ENCODE assay signal across 13 cellular contexts in the genomic region with DNA sequence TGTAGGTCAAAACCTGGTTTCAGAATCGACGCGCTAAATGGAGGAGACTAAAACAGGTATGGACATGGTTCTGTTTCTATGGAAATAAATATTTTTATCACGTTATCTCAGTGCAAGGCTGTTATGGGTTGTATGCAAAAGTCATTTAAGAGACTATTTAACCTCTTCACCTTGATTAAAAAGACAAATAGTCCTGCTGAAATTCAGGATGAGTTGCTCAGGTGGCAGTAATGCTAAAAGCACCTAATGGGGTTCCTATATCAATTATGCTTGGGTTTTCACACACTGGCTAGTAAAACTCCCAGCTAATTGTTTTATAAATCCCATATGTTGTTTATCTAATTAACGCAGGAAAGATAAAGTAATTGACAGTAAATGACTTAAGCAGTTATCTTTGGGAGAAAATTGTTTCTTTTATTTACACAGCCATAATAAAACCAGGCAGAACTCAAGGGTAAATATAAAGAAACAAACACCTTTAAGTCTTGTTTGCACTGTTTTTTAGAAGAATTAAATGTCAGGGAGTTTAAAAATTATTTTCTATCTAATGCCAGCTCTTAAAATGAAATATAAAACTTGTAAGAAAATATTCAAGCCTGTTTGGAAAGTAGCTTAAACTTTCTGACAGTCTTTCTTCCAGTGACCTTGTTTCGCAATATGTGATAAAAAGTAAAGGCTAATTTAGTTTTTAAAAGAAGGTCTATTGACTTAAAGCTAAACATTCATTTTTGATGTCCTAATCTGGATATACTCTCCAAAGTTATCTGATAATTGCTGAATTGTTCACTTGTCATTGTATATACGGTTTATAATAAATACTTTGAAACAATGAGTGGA. TPM values are rescaled to one million over a fixed set of nuclear protein-coding genes. Genes with fewer than 3 reads are reported as not detected.
DNase-seq lines count a peak whose midpoint lies in the region; ATAC-seq and TF ChIP-seq lines count a peak whose summit lies in the region.
"Had no signal": no experiment of that assay in that cellular context is flagged by ENCODE, and none has a peak within 500 bp of the region (broad histone marks: within the 10 kb centered on the region; RNA-seq: fewer than 3 reads in every experiment).

No MANE protein-coding gene starts in this region.

- H3K4me1 ChIP-seq in liver (ENCODE audit: control insufficient read depth in 4 of 4, insufficient read depth in 4 of 4, low read length in 3 of 4) (peaks cover 8 to 52% (median 35%) of the 10 kb centered on the region in 4 donors), thoracic aorta (ENCODE audit: control insufficient read depth in 1 of 2, low read depth in 2 of 2) (peaks cover 0 to 9% of the 10 kb centered on the region in 2 donors)

- H3K27ac ChIP-seq in liver (ENCODE audit: low read depth in 1 of 2, low read length in 2 of 2) (peak overlapping the region; percentile 85 to 97), thoracic aorta (no peak overlapping the region)
- H3K27ac ChIP-seq: C4-2B had no signal

- H3K4me1 Mint-ChIP-seq in activated naive CD4-positive, alpha-beta T cell treated with anti-CD3 and anti-CD28 coated beads, Interleukin-2, amount 50 U/mL, for 24 hours = peaks cover 27% of the 10 kb centered on the region
- peaks cover 25% of the 10 kb centered on the region for H3K4me1 Mint-ChIP-seq in activated T-helper 1 cell treated with anti-CD3 and anti-CD28 coated beads, Interleukin-12 subunit alpha, Interleukin-12 subunit beta, Interleukin-2, Interleukin-4 antibody, amounts not matched to agents 30 ng/mL and 10 ng/mL and 1 ng/mL, durations not matched to agents 14 hours and 24 hours and 36 hours (ENCODE audit: low read depth)

- H3K4me3 ChIP-seq in liver (ENCODE audit: low read depth in 1 of 3, low read length in 3 of 3) (peak overlapping the region; percentile 51 to 100 (median 91)), thoracic aorta (peak overlapping the region; percentile 90)

- H3K9ac ChIP-seq in liver (ENCODE audit: low read depth in 1 of 2, low read length in 2 of 2) = peak overlapping the region; percentile 52 to 92

- H3K36me3 ChIP-seq in liver (ENCODE audit: control insufficient read depth in 4 of 4, insufficient read depth in 3 of 4, low read depth in 1 of 4, low read length in 3 of 4) (peaks cover 0 to 15% (median 3%) of the 10 kb centered on the region in 4 donors), thoracic aorta (no peaks in the 10 kb centered on the region)

- no peak for DNase-seq in activated naive CD4-positive, alpha-beta T cell treated with anti-CD3 and anti-CD28 coated beads, Interleukin-2, amount 50 U/mL, for 16 hours
- no peak for DNase-seq in activated T-helper 1 cell treated with anti-CD3 and anti-CD28 coated beads, Interleukin-12 subunit alpha, Interleukin-12 subunit beta, Interleukin-2, Interleukin-4 antibody, amounts not matched to agents 30 ng/mL and 10 ng/mL and 1 ng/mL, durations not matched to agents 14 hours and 24 hours and 36 hours (ENCODE audit: low spot score)
- DNase-seq in thoracic aorta (ENCODE audit: low spot score) = no peak
- no peak for DNase-seq in COLO829 (ENCODE audit: low spot score)
- no peak for DNase-seq in stimulated activated CD4-positive, alpha-beta T cell treated with anti-CD3 and anti-CD28 coated beads, Interleukin-1b, Interleukin-23, amount 100 ng/mL, for 48 hours
- DNase-seq: activated CD4-positive, alpha-beta T cell treated with anti-CD3 and anti-CD28 coated beads, Interleukin-2, amount 10 ng/mL, durations not matched to agents 7 days and 5 days; NCI-H1048 had no signal

- H3K27me3 Mint-ChIP-seq in activated naive CD4-positive, alpha-beta T cell treated with anti-CD3 and anti-CD28 coated beads, Interleukin-2, amount 50 U/mL, for 24 hours = peaks cover 51% of the 10 kb centered on the region
- peaks cover 71% of the 10 kb centered on the region for H3K27me3 Mint-ChIP-seq in activated T-helper 1 cell treated with anti-CD3 and anti-CD28 coated beads, Interleukin-12 subunit alpha, Interleukin-12 subunit beta, Interleukin-2, Interleukin-4 antibody, amounts not matched to agents 30 ng/mL and 10 ng/mL and 1 ng/mL, durations not matched to agents 14 hours and 24 hours and 36 hours (ENCODE audit: insufficient read depth)

- H3K9me3 ChIP-seq in liver (ENCODE audit: control insufficient read depth in 4 of 4, low read length in 3 of 4) (no peaks in the 10 kb centered on the region), thoracic aorta (no peaks in the 10 kb centered on the region)
- H3K9me3 ChIP-seq: gastroesophageal sphincter had no signal

- intact Hi-C loops in activated T-helper 1 cell treated with anti-CD3 and anti-CD28 coated beads, Interleukin-12 subunit alpha, Interleukin-12 subunit beta, Interleukin-2, Interleukin-4 antibody, amounts not matched to agents 30 ng/mL and 10 ng/mL and 1 ng/mL, durations not matched to agents 14 hours and 24 hours and 36 hours (cut with micrococcal nuclease) = loop anchor here (2.0 to 10.0 kb wide), 3 partner anchors 192 to 804 kb away; a partner anchor contains a TSS

- WGBS in liver = 17% methylated on average over 7 of the region's 7 CpGs

- TF ChIP-seq CTCF in liver (IDR thresholded peaks at IDR 0.05; ENCODE audit: low read depth, low read length, missing input control) = no peak
- TF ChIP-seq CTCF in thoracic aorta (IDR thresholded peaks at IDR 0.05) = no peak

- H3K4me3 Mint-ChIP-seq in activated naive CD4-positive, alpha-beta T cell treated with anti-CD3 and anti-CD28 coated beads, Interleukin-2, amount 50 U/mL, for 24 hours = peak overlapping the region; percentile 26
- H3K4me3 Mint-ChIP-seq in activated T-helper 1 cell treated with anti-CD3 and anti-CD28 coated beads, Interleukin-12 subunit alpha, Interleukin-12 subunit beta, Interleukin-2, Interleukin-4 antibody, amounts not matched to agents 30 ng/mL and 10 ng/mL and 1 ng/mL, durations not matched to agents 14 hours and 24 hours and 36 hours = peak overlapping the region; percentile 34
- H3K4me3 Mint-ChIP-seq: nephron progenitor cell had no signal

- H3K36me3 Mint-ChIP-seq in activated naive CD4-positive, alpha-beta T cell treated with anti-CD3 and anti-CD28 coated beads, Interleukin-2, amount 50 U/mL, for 24 hours = no peaks in the 10 kb centered on the region
- no peaks in the 10 kb centered on the region for H3K36me3 Mint-ChIP-seq in activated T-helper 1 cell treated with anti-CD3 and anti-CD28 coated beads, Interleukin-12 subunit alpha, Interleukin-12 subunit beta, Interleukin-2, Interleukin-4 antibody, amounts not matched to agents 30 ng/mL and 10 ng/mL and 1 ng/mL, durations not matched to agents 14 hours and 24 hours and 36 hours (ENCODE audit: low read depth)

- ATAC-seq in thoracic aorta (ENCODE audit: insufficient number of reproducible peaks, low FRiP score, low read depth) (no peak), HG02763 (IDR thresholded peaks at IDR 0.05; ENCODE audit: unreplicated experiment) (no peak)
- ATAC-seq: gastroesophageal sphincter had no signal

- H3K27ac Mint-ChIP-seq in activated naive CD4-positive, alpha-beta T cell treated with anti-CD3 and anti-CD28 coated beads, Interleukin-2, amount 50 U/mL, for 24 hours = no peak overlapping the region
- H3K27ac Mint-ChIP-seq in activated T-helper 1 cell treated with anti-CD3 and anti-CD28 coated beads, Interleukin-12 subunit alpha, Interleukin-12 subunit beta, Interleukin-2, Interleukin-4 antibody, amounts not matched to agents 30 ng/mL and 10 ng/mL and 1 ng/mL, durations not matched to agents 14 hours and 24 hours and 36 hours = no peak overlapping the region

- TF ChIP-seq RAD21 in liver (IDR thresholded peaks at IDR 0.05) = no peak

- H3K9me3 Mint-ChIP-seq in activated naive CD4-positive, alpha-beta T cell treated with anti-CD3 and anti-CD28 coated beads, Interleukin-2, amount 50 U/mL, for 24 hours = no peaks in the 10 kb centered on the region
- no peaks in the 10 kb centered on the region for H3K9me3 Mint-ChIP-seq in activated T-helper 1 cell treated with anti-CD3 and anti-CD28 coated beads, Interleukin-12 subunit alpha, Interleukin-12 subunit beta, Interleukin-2, Interleukin-4 antibody, amounts not matched to agents 30 ng/mL and 10 ng/mL and 1 ng/mL, durations not matched to agents 14 hours and 24 hours and 36 hours
- H3K9me3 Mint-ChIP-seq: activated CD4-positive, alpha-beta T cell treated with anti-CD3 and anti-CD28 coated beads, Interleukin-2, amount 10 ng/mL, durations not matched to agents 7 days and 5 days had no signal

- H3K27me3 ChIP-seq in liver (ENCODE audit: control insufficient read depth in 4 of 4, insufficient read depth in 4 of 4, low read length in 3 of 4) (no peaks in the 10 kb centered on the region), thoracic aorta (replicated peaks; ENCODE audit: insufficient read depth) (no peaks in the 10 kb centered on the region)

TF ChIP-seq in liver, 16 proteins besides CTCF, POLR2A, EP300 and RAD21:
- TF ChIP-seq FOXA1 (IDR thresholded peaks at IDR 0.05) (no peak), RXRA (IDR thresholded peaks at IDR 0.05) (no peak), FOXA2 (IDR thresholded peaks at IDR 0.05) (no peak), HNF4A (conservative IDR thresholded peaks at IDR 0.05) (no peak)
- TF ChIP-seq, protein P1, sequence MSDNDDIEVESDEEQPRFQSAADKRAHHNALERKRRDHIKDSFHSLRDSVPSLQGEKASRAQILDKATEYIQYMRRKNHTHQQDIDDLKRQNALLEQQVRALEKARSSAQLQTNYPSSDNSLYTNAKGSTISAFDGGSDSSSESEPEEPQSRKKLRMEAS (IDR thresholded peaks at IDR 0.05) = no peak
- TF ChIP-seq, protein P2, sequence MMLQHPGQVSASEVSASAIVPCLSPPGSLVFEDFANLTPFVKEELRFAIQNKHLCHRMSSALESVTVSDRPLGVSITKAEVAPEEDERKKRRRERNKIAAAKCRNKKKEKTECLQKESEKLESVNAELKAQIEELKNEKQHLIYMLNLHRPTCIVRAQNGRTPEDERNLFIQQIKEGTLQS (IDR thresholded peaks at IDR 0.05) = no peak
TF ChIP-seq in liver: peak in this region for 0.

RNA-seq across cellular contexts. Expression of a gene that starts 3.2 kb away (rescaled TPM):
- total RNA-seq in activated T-helper 1 cell treated with anti-CD3 and anti-CD28 coated beads, Interleukin-12 subunit alpha, Interleukin-12 subunit beta, Interleukin-2, Interleukin-4 antibody, amounts not matched to agents 30 ng/mL and 10 ng/mL and 1 ng/mL, durations not matched to agents 14 hours and 24 hours and 36 hours = 0.16 and 0.32 TPM in 2 replicates
- 10 to 100 TPM; 16.2 to 34.8 TPM for total RNA-seq in liver
- 10 to 100 TPM; 33.5 to 42.2 TPM for polyA plus RNA-seq in liver
- total RNA-seq in thoracic aorta = 10 to 100 TPM in 1 of 2 donors, 1 to 10 TPM in 1; 6.2 to 10.9 TPM

Comparison
In these comparisons a context has a peak if more than half of its experiments do, and no peak if none do; other contexts are left out.
1. H3K27ac ChIP-seq: peak in liver (2 of 2); none in thoracic aorta (0 of 2).